Comparison of ENCODE assay signal across 19 cellular contexts in the genomic region with DNA sequence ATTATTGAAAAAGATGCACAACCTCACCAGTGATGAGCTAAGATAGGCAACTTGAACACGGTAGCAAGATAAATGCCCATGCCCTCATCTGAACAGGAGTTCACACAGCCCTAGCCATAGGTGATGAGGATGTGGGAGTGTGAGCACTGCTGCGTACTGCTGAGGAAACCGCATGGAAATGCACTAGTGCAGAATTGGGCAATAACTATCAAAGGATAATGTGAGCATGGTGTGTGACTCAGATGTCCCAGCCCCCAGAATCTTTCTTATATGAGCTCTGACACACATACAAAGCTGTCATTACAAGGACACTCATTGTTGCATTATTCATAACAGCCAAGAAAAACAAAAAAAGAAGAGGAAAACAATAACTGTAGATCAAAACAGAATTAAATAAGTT.
A peak's percentile ranks its signal among the peaks of the same experiment; 100 is the strongest.
DNase-seq lines count a peak whose midpoint lies in the region; ATAC-seq, FAIRE-seq and TF ChIP-seq lines count a peak whose summit lies in the region.
"Had no signal": no experiment of that assay in that cellular context is flagged by ENCODE, and none has a peak within 500 bp of the region (broad histone marks: within the 10 kb centered on the region; RNA-seq: fewer than 3 reads in every experiment).

No MANE protein-coding gene starts in this region.

- H3K4me3 ChIP-seq in epithelial cell of esophagus (ENCODE audit: low read length) (no peak overlapping the region), tibial artery (no peak overlapping the region)
- H3K4me3 ChIP-seq: HAP-1, SJSA1 had no signal

- no peak for TF ChIP-seq CTCF in epithelial cell of esophagus (IDR thresholded peaks at IDR 0.05; ENCODE audit: insufficient read depth, low read depth, low read length, missing control alignments)
- TF ChIP-seq CTCF in tibial artery (IDR thresholded peaks at IDR 0.05): no peak

- peaks cover 5% of the 10 kb centered on the region for H3K9me3 Mint-ChIP-seq in activated CD4-positive, alpha-beta T cell treated with anti-CD3 and anti-CD28 coated beads for 36 hours (ENCODE audit: low read depth)
- peaks cover 4 to 19% (median 8%) of the 10 kb centered on the region in 3 donors for H3K9me3 Mint-ChIP-seq in T-cell

- H3K36me3 Mint-ChIP-seq in activated CD4-positive, alpha-beta T cell treated with anti-CD3 and anti-CD28 coated beads for 36 hours (ENCODE audit: low read depth): no peaks in the 10 kb centered on the region
- no peaks in the 10 kb centered on the region for H3K36me3 Mint-ChIP-seq in T-cell

- no peak overlapping the region for H3K27ac Mint-ChIP-seq in activated CD4-positive, alpha-beta T cell treated with anti-CD3 and anti-CD28 coated beads for 36 hours
- H3K27ac Mint-ChIP-seq in T-cell: no peak overlapping the region

- H3K27ac ChIP-seq in tibial artery: no peak overlapping the region
- H3K27ac ChIP-seq: 22Rv1, RWPE1, SJSA1 had no signal

- no peaks in the 10 kb centered on the region for H3K4me1 ChIP-seq in tibial artery
- H3K4me1 ChIP-seq: HAP-1, SJSA1 had no signal

- intact Hi-C loops in activated CD4-positive, alpha-beta T cell treated with anti-CD3 and anti-CD28 coated beads for 36 hours (cut with DNase I, micrococcal nuclease): no loop called here
- intact Hi-C loops in tibial artery (cut with DNase I; ENCODE audit: low total_unique reads): no loop called here

- H3K27me3 ChIP-seq in tibial artery: no peaks in the 10 kb centered on the region
- H3K27me3 ChIP-seq: SJSA1 had no signal

- no peaks in the 10 kb centered on the region for H3K36me3 ChIP-seq in tibial artery
- H3K36me3 ChIP-seq: HAP-1, SJSA1 had no signal

- no peak for ATAC-seq in activated CD4-positive, alpha-beta T cell treated with anti-CD3 and anti-CD28 coated beads for 36 hours
- ATAC-seq in T-cell (replicated peaks in 1 of 4): no peak
- no peak for ATAC-seq in HG02870 (IDR thresholded peaks at IDR 0.05; ENCODE audit: unreplicated experiment)

- FAIRE-seq in RCC 7860 (lab: Jason Lieb, UNC) (no peak), urothelium cell line (lab: Jason Lieb, UNC) (no peak)

- H3K4me3 Mint-ChIP-seq in activated CD4-positive, alpha-beta T cell treated with anti-CD3 and anti-CD28 coated beads for 36 hours: no peak overlapping the region
- no peak overlapping the region for H3K4me3 Mint-ChIP-seq in T-cell

- CTCF ChIA-PET in activated CD4-positive, alpha-beta T cell treated with anti-CD3 and anti-CD28 coated beads for 36 hours (lab: Charles Lee): interaction anchor here (0.7 kb wide), 1 partner anchor 290 kb away, joined by 3 read pairs; no protein-coding TSS in a partner anchor
- CTCF ChIA-PET in T-cell (lab: Charles Lee): no interaction called here

- H3K4me1 Mint-ChIP-seq in activated CD4-positive, alpha-beta T cell treated with anti-CD3 and anti-CD28 coated beads for 36 hours: no peaks in the 10 kb centered on the region
- no peaks in the 10 kb centered on the region for H3K4me1 Mint-ChIP-seq in T-cell

- POLR2A ChIA-PET in activated CD4-positive, alpha-beta T cell treated with anti-CD3 and anti-CD28 coated beads for 36 hours (lab: Charles Lee): no interaction called here
- POLR2A ChIA-PET in T-cell (lab: Charles Lee): no interaction called here

- no peaks in the 10 kb centered on the region for H3K9me3 ChIP-seq in tibial artery
- H3K9me3 ChIP-seq: HAP-1 had no signal

- peak; percentile 13 for DNase-seq in activated CD4-positive, alpha-beta T cell treated with anti-CD3 and anti-CD28 coated beads for 36 hours
- no peak for DNase-seq in activated CD4-positive, alpha-beta T cell treated with anti-CD3 and anti-CD28 coated beads, Interleukin-2, amount 50 U/mL, for 1 hour
- DNase-seq in RCC 7860 (ENCODE audit: low spot score) (peak; percentile 18), epithelial cell of esophagus (ENCODE audit: low read depth) (peak; percentile 88), urothelium cell line (ENCODE audit: low spot score) (peak; percentile 68), tibial artery (no peak), T-cell (no peak)
- DNase-seq: C1 segment of cervical spinal cord, IMR-90, NCI-H1048, NCI-H1694, NCI-H2107, NCI-H226, NCI-H526 treated with DMSO at 0.1 percent for 48 hours had no signal

- H3K27me3 Mint-ChIP-seq in activated CD4-positive, alpha-beta T cell treated with anti-CD3 and anti-CD28 coated beads for 36 hours: no peaks in the 10 kb centered on the region
- H3K27me3 Mint-ChIP-seq in T-cell: no peaks in the 10 kb centered on the region

Comparison
In these comparisons a context has a peak if more than half of its experiments do, and no peak if none do; other contexts are left out.
1. DNase-seq: peak in activated CD4-positive, alpha-beta T cell treated with anti-CD3 and anti-CD28 coated beads for 36 hours (single experiment), RCC 7860 (single experiment), epithelial cell of esophagus (single experiment) and urothelium cell line (single experiment); none in activated CD4-positive, alpha-beta T cell treated with anti-CD3 and anti-CD28 coated beads, Interleukin-2, amount 50 U/mL, for 1 hour (single experiment), tibial artery (0 of 2) and T-cell (0 of 34).